Comparison of ENCODE assay signal across 2 cellular contexts in the genomic region with DNA sequence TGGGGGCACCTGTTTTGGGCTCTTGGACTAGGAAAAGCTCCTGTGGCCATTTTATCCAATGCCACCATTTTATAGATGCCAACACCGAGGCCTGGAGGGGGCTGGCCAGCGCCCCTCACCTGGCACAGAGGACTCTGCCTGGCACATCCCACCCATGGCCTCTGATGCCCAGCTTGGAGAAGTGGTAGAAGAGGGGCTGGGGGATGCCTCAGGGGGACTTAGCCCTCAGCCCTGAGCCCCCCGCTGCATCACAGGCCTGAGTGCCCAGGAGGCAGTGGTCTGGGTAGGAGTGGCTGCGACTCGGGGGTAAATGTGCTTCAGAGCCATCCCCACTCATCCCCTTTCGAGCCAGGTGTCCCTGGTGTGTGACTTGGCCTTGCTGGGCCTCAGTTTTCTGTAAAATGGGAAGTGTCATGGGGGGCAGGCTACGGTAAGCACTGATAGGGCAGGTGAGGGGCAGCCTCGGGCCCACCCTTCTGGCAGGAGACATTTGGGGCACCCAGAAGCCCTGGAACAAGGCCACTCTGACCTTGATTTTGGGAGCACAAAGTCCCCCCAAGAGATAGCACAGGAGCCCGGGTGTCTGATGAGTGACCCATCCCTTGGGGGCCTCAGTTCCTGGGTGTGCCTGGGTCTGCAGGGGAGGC.
TF ChIP-seq lines count a peak whose summit lies in the region.

No MANE protein-coding gene starts in this region.

TF ChIP-seq in GM12878, 131 proteins besides CTCF, POLR2A, EP300 and RAD21:
- TF ChIP-seq TCF7 (IDR thresholded peaks at IDR 0.05; ENCODE audit: borderline replicate concordance) (no peak), POLR2AphosphoS5 (IDR thresholded peaks at IDR 0.05; ENCODE audit: low read length) (0 out of 2 replicates have a peak, but pooled peaks have one; percentile 4), YY1 (IDR thresholded peaks at IDR 0.05; ENCODE audit: low read depth, low read length) (peak; percentile 45), NFIC (IDR thresholded peaks at IDR 0.05; ENCODE audit: low read depth, low read length) (no peak), PBX3 (IDR thresholded peaks at IDR 0.05; ENCODE audit: insufficient replicate concordance, low read depth, low read length) (no peak), CEBPZ (IDR thresholded peaks at IDR 0.05; ENCODE audit: low read depth, low read length) (no peak), POLR2AphosphoS2 (IDR thresholded peaks at IDR 0.05; ENCODE audit: low read depth, low read length) (0 out of 2 replicates have a peak, but pooled peaks have one; percentile 18), JUND (IDR thresholded peaks at IDR 0.05; ENCODE audit: low read depth, low read length) (no peak), MTA2 (IDR thresholded peaks at IDR 0.05; ENCODE audit: low read depth) (no peak)

TF ChIP-seq in GM23338, 12 proteins besides CTCF, POLR2A, EP300 and RAD21:
- TF ChIP-seq EZH2 (IDR thresholded peaks at IDR 0.05; ENCODE audit: low read depth, unreplicated experiment) (no peak), ETS1 (IDR thresholded peaks at IDR 0.05) (no peak), POLR2AphosphoS5 (IDR thresholded peaks at IDR 0.05; ENCODE audit: low read depth) (no peak), ZNF331 (CRISPR knock-in tag; IDR thresholded peaks at IDR 0.05; ENCODE audit: low read depth) (no peak), JUNB (IDR thresholded peaks at IDR 0.05; ENCODE audit: unreplicated experiment) (no peak), ZNF114 (CRISPR knock-in tag; IDR thresholded peaks at IDR 0.05) (no peak)
